In genomic region chr12:7158866-7159600, GRCh38 we compare ENCODE assay signal across 16 cellular contexts. TPM values are rescaled to one million over a fixed set of nuclear protein-coding genes. Genes with fewer than 3 reads are reported as not detected.
"Had no signal": no experiment of that assay in that cellular context is flagged by ENCODE, and none has a peak within 500 bp of the region (broad histone marks: within the 10 kb centered on the region; RNA-seq: fewer than 3 reads in every experiment).

No MANE protein-coding gene starts in this region.

- H3K27me3 ChIP-seq: hepatocyte had no signal

- DNase-seq: activated CD4-positive, alpha-beta T cell treated with anti-CD3 and anti-CD28 coated beads for 1 hour; activated CD4-positive, alpha-beta T cell treated with anti-CD3 and anti-CD28 coated beads, Interleukin-2, amount 50 U/mL, for 4 hours; activated naive CD4-positive, alpha-beta T cell treated with Interleukin-2 at 50 U/mL for 16 hours; activated naive CD8-positive, alpha-beta T cell treated with anti-CD3 and anti-CD28 coated beads, Interleukin-2, amount 50 U/mL, for 24 hours; activated T-cell treated with anti-CD3 and anti-CD28 coated beads for 4 hours; aorta; dermis blood vessel endothelial cell; naive B cell; stimulated activated naive CD8-positive, alpha-beta T cell treated with anti-CD3 and anti-CD28 coated beads, Interleukin-15, amount 100 ng/mL, for 72 hours; T-helper 1 cell had no signal

- H3K27ac ChIP-seq: hepatocyte, thoracic aorta had no signal

- H3K4me3 ChIP-seq: hepatocyte, thoracic aorta had no signal

- ATAC-seq: activated naive CD8-positive, alpha-beta T cell treated with anti-CD3 and anti-CD28 coated beads, Interleukin-2, amount 50 U/mL, for 24 hours; left lobe of liver; stimulated activated naive CD8-positive, alpha-beta T cell treated with anti-CD3 and anti-CD28 coated beads, Interleukin-15, amount 100 ng/mL, for 72 hours had no signal

- H3K9me3 ChIP-seq: thoracic aorta had no signal

RNA-seq across cellular contexts. Expression of gene RBP5, which starts 30.3 kb away (rescaled TPM):
- total RNA-seq: dermis blood vessel endothelial cell, epithelial cell of proximal tubule, lung microvascular endothelial cell, mononuclear cell had no signal
